Comparison of ENCODE assay signal across 8 cellular contexts in genomic region chr1:229272164-229273158, GRCh38. TPM values are rescaled to one million over a fixed set of nuclear protein-coding genes. Genes with fewer than 3 reads are reported as not detected.
A peak's percentile ranks its signal among the peaks of the same experiment; 100 is the strongest.
DNase-seq lines count a peak whose midpoint lies in the region; ATAC-seq, FAIRE-seq and TF ChIP-seq lines count a peak whose summit lies in the region.

No MANE protein-coding gene starts in this region.

- H3K4me3 ChIP-seq in kidney (ENCODE audit: low read length in 2 of 2) (peak overlapping the region; percentile 91 to 95), thymus (ENCODE audit: low read length) (peak overlapping the region; percentile 96)

- DNase-seq in stimulated activated naive CD8-positive, alpha-beta T cell treated with anti-CD3 and anti-CD28 coated beads, Interleukin-15, Interleukin-2, amounts not matched to agents 100 U/mL and 50 U/mL, for 24 hours, result no peak
- no peak for DNase-seq in activated T-helper 1 cell treated with anti-CD3 and anti-CD28 coated beads, Interleukin-12 subunit alpha, Interleukin-12 subunit beta, Interleukin-2, Interleukin-4 antibody, amounts not matched to agents 30 ng/mL and 10 ng/mL and 1 ng/mL, durations not matched to agents 14 hours and 24 hours and 36 hours (ENCODE audit: low spot score)
- DNase-seq in kidney (no peak), NCI-H1105 (lab: John Stamatoyannopoulos, UW) (no peak)

- no peaks in the 10 kb centered on the region for H3K27me3 ChIP-seq in thymus (ENCODE audit: control insufficient read depth, insufficient read depth)

- no peak for FAIRE-seq in kidney (lab: Jason Lieb, UNC)

- peaks cover 29% of the 10 kb centered on the region for H3K4me1 Mint-ChIP-seq in stimulated activated naive CD8-positive, alpha-beta T cell treated with anti-CD3 and anti-CD28 coated beads, Interleukin-15, Interleukin-2, amounts not matched to agents 100 ng/mL and 50 ng/mL, for 24 hours (ENCODE audit: low read depth)
- peaks cover 19% of the 10 kb centered on the region for H3K4me1 Mint-ChIP-seq in activated T-helper 1 cell treated with anti-CD3 and anti-CD28 coated beads, Interleukin-12 subunit alpha, Interleukin-12 subunit beta, Interleukin-2, Interleukin-4 antibody, amounts not matched to agents 30 ng/mL and 10 ng/mL and 1 ng/mL, durations not matched to agents 14 hours and 24 hours and 36 hours (ENCODE audit: low read depth)

- ATAC-seq in stimulated activated naive CD8-positive, alpha-beta T cell treated with anti-CD3 and anti-CD28 coated beads, Interleukin-15, Interleukin-2, amounts not matched to agents 100 U/mL and 50 U/mL, for 24 hours, result no peak
- ATAC-seq in GM18519 (IDR thresholded peaks at IDR 0.05; ENCODE audit: low FRiP score, unreplicated experiment) (no peak), HG03175 (IDR thresholded peaks at IDR 0.05; ENCODE audit: unreplicated experiment) (no peak)

- H3K36me3 Mint-ChIP-seq in stimulated activated naive CD8-positive, alpha-beta T cell treated with anti-CD3 and anti-CD28 coated beads, Interleukin-15, Interleukin-2, amounts not matched to agents 100 ng/mL and 50 ng/mL, for 24 hours (ENCODE audit: low read depth), result no peaks in the 10 kb centered on the region
- peaks cover 8% of the 10 kb centered on the region for H3K36me3 Mint-ChIP-seq in activated T-helper 1 cell treated with anti-CD3 and anti-CD28 coated beads, Interleukin-12 subunit alpha, Interleukin-12 subunit beta, Interleukin-2, Interleukin-4 antibody, amounts not matched to agents 30 ng/mL and 10 ng/mL and 1 ng/mL, durations not matched to agents 14 hours and 24 hours and 36 hours (ENCODE audit: low read depth)

- no peaks in the 10 kb centered on the region for H3K9me3 Mint-ChIP-seq in stimulated activated naive CD8-positive, alpha-beta T cell treated with anti-CD3 and anti-CD28 coated beads, Interleukin-15, Interleukin-2, amounts not matched to agents 100 ng/mL and 50 ng/mL, for 24 hours
- H3K9me3 Mint-ChIP-seq in activated T-helper 1 cell treated with anti-CD3 and anti-CD28 coated beads, Interleukin-12 subunit alpha, Interleukin-12 subunit beta, Interleukin-2, Interleukin-4 antibody, amounts not matched to agents 30 ng/mL and 10 ng/mL and 1 ng/mL, durations not matched to agents 14 hours and 24 hours and 36 hours, result peaks cover 3% of the 10 kb centered on the region

- no peaks in the 10 kb centered on the region for H3K9me3 ChIP-seq in kidney (ENCODE audit: control insufficient read depth in 1 of 2, low read length in 2 of 2)
- no peaks in the 10 kb centered on the region for H3K9me3 ChIP-seq in thymus (ENCODE audit: control insufficient read depth)

- H3K27ac ChIP-seq in kidney (ENCODE audit: low read depth in 2 of 2, low read length in 2 of 2) (peak overlapping the region; percentile 41 to 60), thymus (ENCODE audit: low read depth) (no peak overlapping the region)

- H3K4me1 ChIP-seq in kidney (ENCODE audit: control insufficient read depth in 1 of 2, insufficient read depth in 1 of 2, low read depth in 1 of 2, low read length in 2 of 2), result peaks cover 12 to 15% of the 10 kb centered on the region in 2 donors
- peaks cover 16% of the 10 kb centered on the region for H3K4me1 ChIP-seq in thymus (ENCODE audit: control insufficient read depth, insufficient read depth, low read length)

- no peak for TF ChIP-seq CTCF in kidney (IDR thresholded peaks at IDR 0.05; ENCODE audit: borderline replicate concordance, extremely low read depth, insufficient read depth)

- intact Hi-C loops in activated T-helper 1 cell treated with anti-CD3 and anti-CD28 coated beads, Interleukin-12 subunit alpha, Interleukin-12 subunit beta, Interleukin-2, Interleukin-4 antibody, amounts not matched to agents 30 ng/mL and 10 ng/mL and 1 ng/mL, durations not matched to agents 14 hours and 24 hours and 36 hours (cut with micrococcal nuclease), result loop anchor here (1.0 to 5.0 kb wide), 3 partner anchors 9 to 355 kb away; partner anchors contain the start of genes TAF5L and URB2
- intact Hi-C loops in kidney (cut with DNase I), result no loop called here

- H3K36me3 ChIP-seq in kidney (ENCODE audit: control insufficient read depth in 1 of 2, insufficient read depth in 2 of 2, low read length in 2 of 2), result no peaks in the 10 kb centered on the region
- H3K36me3 ChIP-seq in thymus (ENCODE audit: control insufficient read depth, insufficient read depth), result no peaks in the 10 kb centered on the region

- WGBS in thymus, result 70% methylated on average over 11 of the region's 11 CpGs

- H3K4me3 Mint-ChIP-seq in stimulated activated naive CD8-positive, alpha-beta T cell treated with anti-CD3 and anti-CD28 coated beads, Interleukin-15, Interleukin-2, amounts not matched to agents 100 ng/mL and 50 ng/mL, for 24 hours, result peak overlapping the region; percentile 95
- H3K4me3 Mint-ChIP-seq in activated T-helper 1 cell treated with anti-CD3 and anti-CD28 coated beads, Interleukin-12 subunit alpha, Interleukin-12 subunit beta, Interleukin-2, Interleukin-4 antibody, amounts not matched to agents 30 ng/mL and 10 ng/mL and 1 ng/mL, durations not matched to agents 14 hours and 24 hours and 36 hours, result peak overlapping the region; percentile 91

- H3K27me3 Mint-ChIP-seq in stimulated activated naive CD8-positive, alpha-beta T cell treated with anti-CD3 and anti-CD28 coated beads, Interleukin-15, Interleukin-2, amounts not matched to agents 100 ng/mL and 50 ng/mL, for 24 hours, result no peaks in the 10 kb centered on the region
- H3K27me3 Mint-ChIP-seq in activated T-helper 1 cell treated with anti-CD3 and anti-CD28 coated beads, Interleukin-12 subunit alpha, Interleukin-12 subunit beta, Interleukin-2, Interleukin-4 antibody, amounts not matched to agents 30 ng/mL and 10 ng/mL and 1 ng/mL, durations not matched to agents 14 hours and 24 hours and 36 hours (ENCODE audit: insufficient read depth), result peaks cover 2% of the 10 kb centered on the region

- H3K27ac Mint-ChIP-seq in stimulated activated naive CD8-positive, alpha-beta T cell treated with anti-CD3 and anti-CD28 coated beads, Interleukin-15, Interleukin-2, amounts not matched to agents 100 ng/mL and 50 ng/mL, for 24 hours, result peak overlapping the region; percentile 89
- peak overlapping the region; percentile 82 for H3K27ac Mint-ChIP-seq in activated T-helper 1 cell treated with anti-CD3 and anti-CD28 coated beads, Interleukin-12 subunit alpha, Interleukin-12 subunit beta, Interleukin-2, Interleukin-4 antibody, amounts not matched to agents 30 ng/mL and 10 ng/mL and 1 ng/mL, durations not matched to agents 14 hours and 24 hours and 36 hours

- peak overlapping the region in 1 of 2 donors; percentile 92 for H3K9ac ChIP-seq in kidney (ENCODE audit: low read length in 2 of 2)

RNA-seq across cellular contexts. Expression of gene RAB4A, which starts 1.6 kb away (rescaled TPM):
- 29.0 and 29.3 TPM in 2 replicates for total RNA-seq in activated T-helper 1 cell treated with anti-CD3 and anti-CD28 coated beads, Interleukin-12 subunit alpha, Interleukin-12 subunit beta, Interleukin-2, Interleukin-4 antibody, amounts not matched to agents 30 ng/mL and 10 ng/mL and 1 ng/mL, durations not matched to agents 14 hours and 24 hours and 36 hours
- total RNA-seq in kidney, result 56.0 TPM
- polyA plus RNA-seq in kidney (ENCODE audit: insufficient read depth, low read depth, low replicate concordance) (38.3 TPM), thymus (32.0 TPM)
